11 cellular contexts compared by ENCODE assay signal in the genomic region with DNA sequence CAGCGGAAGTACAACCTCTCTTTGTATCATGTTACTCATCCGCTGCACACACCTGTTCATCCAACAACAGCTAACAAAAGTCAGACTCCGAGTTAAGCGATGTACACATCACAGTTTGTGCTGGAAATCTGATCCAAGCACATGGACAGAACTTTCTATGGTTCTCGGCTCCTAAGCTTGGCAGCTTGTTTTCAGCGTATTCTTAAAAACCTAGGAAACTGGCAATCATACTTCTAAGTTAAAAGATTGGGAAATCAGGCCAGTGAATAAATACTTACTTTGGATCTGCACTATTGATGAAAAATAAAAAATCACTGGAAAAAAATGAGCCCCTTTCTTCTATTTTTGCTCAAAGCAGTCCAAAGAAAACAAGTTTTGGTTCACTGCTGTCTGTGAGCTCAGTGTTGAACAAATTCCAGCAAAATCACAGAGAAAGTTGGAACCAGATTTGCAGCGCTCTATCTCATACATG.
DNase-seq lines count a peak whose midpoint lies in the region; ATAC-seq, FAIRE-seq and TF ChIP-seq lines count a peak whose summit lies in the region.
"Had no signal": no experiment of that assay in that cellular context is flagged by ENCODE, and none has a peak within 500 bp of the region (broad histone marks: within the 10 kb centered on the region; RNA-seq: fewer than 3 reads in every experiment).

No MANE protein-coding gene starts in this region.

- peaks cover 7 to 56% of the 10 kb centered on the region in 2 donors for H3K4me1 ChIP-seq in thoracic aorta (ENCODE audit: control insufficient read depth in 1 of 2, low read depth in 2 of 2)

- no peaks in the 10 kb centered on the region for H3K9me3 ChIP-seq in thoracic aorta

- ATAC-seq in thoracic aorta (ENCODE audit: insufficient number of reproducible peaks, low FRiP score, low read depth): peak; percentile 22
- no peak for ATAC-seq in GM21367 (IDR thresholded peaks at IDR 0.05; ENCODE audit: unreplicated experiment)
- ATAC-seq: activated CD4-positive, alpha-beta T cell treated with anti-CD3 and anti-CD28 coated beads for 36 hours had no signal

- H3K4me3 ChIP-seq in bronchial epithelial cell (ENCODE audit: low read depth, low read length) (no peak overlapping the region), thoracic aorta (peak overlapping the region; percentile 72)

- FAIRE-seq in bronchial epithelial cell (lab: Jason Lieb, UNC): peak; percentile 73

- H3K27me3 ChIP-seq in bronchial epithelial cell (ENCODE audit: control insufficient read depth, insufficient read depth, low read length): peaks cover 2% of the 10 kb centered on the region
- no peaks in the 10 kb centered on the region for H3K27me3 ChIP-seq in thoracic aorta (replicated peaks; ENCODE audit: insufficient read depth)

- no peaks in the 10 kb centered on the region for H3K36me3 ChIP-seq in bronchial epithelial cell (ENCODE audit: control insufficient read depth, insufficient read depth, low read length)
- no peaks in the 10 kb centered on the region for H3K36me3 ChIP-seq in thoracic aorta

- DNase-seq in NCI-H2171 (lab: John Stamatoyannopoulos, UW) (peak; percentile 70), bronchial epithelial cell (ENCODE audit: low read depth) (peak; percentile 35), iris pigment epithelial cell (ENCODE audit: low read depth) (peak; percentile 61), thoracic aorta (ENCODE audit: low spot score) (no peak), A172 (ENCODE audit: low spot score) (no peak), GM20000 (ENCODE audit: low spot score) (no peak), NCI-H1694 treated with DMSO at 0.1 percent for 48 hours (lab: John Stamatoyannopoulos, UW) (no peak)
- DNase-seq: activated CD4-positive, alpha-beta T cell treated with anti-CD3 and anti-CD28 coated beads for 36 hours; activated gamma-delta T cell treated with Interleukin-2 at 50 U/mL for 16 hours; NCI-H187 treated with DMSO at 0.1 percent for 48 hours had no signal

- peak overlapping the region; percentile 92 to 98 for H3K27ac ChIP-seq in thoracic aorta

- TF ChIP-seq CTCF in bronchial epithelial cell (IDR thresholded peaks at IDR 0.05; ENCODE audit: insufficient read depth, low read length, severe bottlenecking) (no peak), thoracic aorta (IDR thresholded peaks at IDR 0.05) (no peak), GM20000 (IDR thresholded peaks at IDR 0.05; ENCODE audit: extremely low read depth, missing control alignments) (no peak)

Comparison
In these comparisons a context has a peak if more than half of its experiments do, and no peak if none do; other contexts are left out.
1. DNase-seq: peak in NCI-H2171 (single experiment), bronchial epithelial cell (single experiment) and iris pigment epithelial cell (single experiment); none in thoracic aorta (single experiment), A172 (single experiment), GM20000 (single experiment) and NCI-H1694 treated with DMSO at 0.1 percent for 48 hours (single experiment).